1 cellular context compared by ENCODE assay signal in the genomic region with DNA sequence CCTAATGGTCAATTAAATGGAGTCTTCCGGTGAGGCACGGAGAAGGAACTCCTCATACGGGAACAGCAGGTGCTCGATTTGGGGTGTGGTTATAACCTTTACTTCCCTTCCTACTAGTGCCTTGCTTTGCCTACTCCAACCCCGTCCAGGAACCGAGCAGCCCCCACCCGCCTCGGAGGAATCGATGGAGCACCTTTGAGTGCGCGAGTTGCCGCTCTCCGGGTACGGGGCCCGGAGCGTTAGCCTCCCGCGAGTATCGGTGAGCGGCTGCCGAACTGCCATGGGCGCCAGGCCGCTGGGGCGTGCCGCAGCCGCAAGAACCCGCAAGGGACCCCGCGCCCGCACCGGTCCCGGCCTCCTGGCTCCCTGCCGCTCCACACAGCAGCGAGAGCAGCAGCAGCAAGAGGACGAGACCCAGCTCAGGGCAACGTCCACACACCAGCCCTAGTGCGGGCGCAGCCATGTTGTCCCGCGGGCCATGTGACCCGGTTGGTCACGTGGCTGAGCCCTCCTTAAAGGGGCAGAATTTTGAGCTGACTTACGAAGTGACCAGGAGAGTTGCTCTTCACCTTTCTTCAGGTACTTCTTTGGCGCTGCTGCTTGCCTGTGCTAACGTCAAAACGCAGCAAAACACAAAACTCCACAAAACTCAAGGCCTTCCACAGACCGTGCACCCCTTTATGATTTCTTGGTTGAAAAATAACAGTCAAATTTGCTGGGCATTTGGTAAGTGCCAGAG.
TF ChIP-seq lines count a peak whose summit lies in the region.

Gene SUMF1 (minus strand): TSS at position 487 of the 739 bp plus-strand sequence. CDS start 24 bp downstream, at position 463.

TF ChIP-seq in HepG2, 621 proteins besides CTCF, POLR2A, EP300 and RAD21 (continued from another document and continues in another):
- TF ChIP-seq, protein P1, sequence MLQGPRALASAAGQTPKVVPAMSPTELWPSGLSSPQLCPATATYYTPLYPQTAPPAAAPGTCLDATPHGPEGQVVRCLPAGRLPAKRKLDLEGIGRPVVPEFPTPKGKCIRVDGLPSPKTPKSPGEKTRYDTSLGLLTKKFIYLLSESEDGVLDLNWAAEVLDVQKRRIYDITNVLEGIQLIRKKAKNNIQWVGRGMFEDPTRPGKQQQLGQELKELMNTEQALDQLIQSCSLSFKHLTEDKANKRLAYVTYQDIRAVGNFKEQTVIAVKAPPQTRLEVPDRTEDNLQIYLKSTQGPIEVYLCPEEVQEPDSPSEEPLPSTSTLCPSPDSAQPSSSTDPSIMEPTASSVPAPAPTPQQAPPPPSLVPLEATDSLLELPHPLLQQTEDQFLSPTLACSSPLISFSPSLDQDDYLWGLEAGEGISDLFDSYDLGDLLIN (CRISPR knock-in tag; IDR thresholded peaks at IDR 0.05; ENCODE audit: borderline replicate concordance), result no peak
- TF ChIP-seq PCBP2 (optimal IDR thresholded peaks at IDR 0.05; ENCODE audit: low read depth, low read length, poor library complexity, severe bottlenecking) (no peak), ELF4 (CRISPR knock-in tag; IDR thresholded peaks at IDR 0.05; ENCODE audit: borderline replicate concordance) (no peak; the same call in 1 of the 2 replicates), ZNF747 (CRISPR knock-in tag; IDR thresholded peaks at IDR 0.05; ENCODE audit: borderline replicate concordance) (peak; percentile 87; the same call in 1 of the 2 replicates), GMEB2 (CRISPR knock-in tag; IDR thresholded peaks at IDR 0.05; ENCODE audit: low read depth) (no peak), FOXA1 (IDR thresholded peaks at IDR 0.05) (no peak), FOXA1 (CRISPR knock-in tag; IDR thresholded peaks at IDR 0.05) (peak; percentile 41), STAT5B (CRISPR knock-in tag; IDR thresholded peaks at IDR 0.05) (peak; percentile 89; the same call in 1 of the 2 replicates), ZNF670 (CRISPR knock-in tag; IDR thresholded peaks at IDR 0.05; ENCODE audit: borderline replicate concordance) (peak; percentile 77; the same call in 1 of the 2 replicates), ARNTL (CRISPR knock-in tag; IDR thresholded peaks at IDR 0.05) (peak; percentile 96), NCOA2 (CRISPR knock-in tag; IDR thresholded peaks at IDR 0.05) (peak; percentile 38; the same call in 1 of the 2 replicates), NAIF1 (CRISPR knock-in tag; IDR thresholded peaks at IDR 0.05; ENCODE audit: borderline replicate concordance) (peak; percentile 78; the same call in 1 of the 2 replicates), TRIM22 (IDR thresholded peaks at IDR 0.05) (no peak), ZFP1 (CRISPR knock-in tag; IDR thresholded peaks at IDR 0.05) (no peak; the same call in 1 of the 2 replicates), GABPA (IDR thresholded peaks at IDR 0.05; ENCODE audit: low read depth, low read length) (no peak), GABPA (CRISPR knock-in tag; IDR thresholded peaks at IDR 0.05; ENCODE audit: low read depth) (no peak), FOSL1 (CRISPR knock-in tag; IDR thresholded peaks at IDR 0.05; ENCODE audit: borderline replicate concordance) (no peak), NFRKB (IDR thresholded peaks at IDR 0.05) (no peak; the same call in 1 of the 2 replicates), RNF2 (conservative IDR thresholded peaks at IDR 0.05; ENCODE audit: low read depth) (0 out of 2 replicates have a peak, but pooled peaks have one; percentile 76), ZBTB3 (CRISPR knock-in tag; IDR thresholded peaks at IDR 0.05; ENCODE audit: borderline replicate concordance, low read depth) (peak; percentile 93; the same call in 1 of the 2 replicates), ZMYM4 (CRISPR knock-in tag; IDR thresholded peaks at IDR 0.05) (peak; percentile 92), PRMT3 (CRISPR knock-in tag; IDR thresholded peaks at IDR 0.05; ENCODE audit: borderline replicate concordance, low read depth) (no peak), ZBTB8A (CRISPR knock-in tag; IDR thresholded peaks at IDR 0.05; ENCODE audit: borderline replicate concordance, low read depth) (no peak; the same call in 1 of the 2 replicates), ZBTB38 (CRISPR knock-in tag; IDR thresholded peaks at IDR 0.05) (peak; percentile 69; the same call in 1 of the 2 replicates), SMAD3 (CRISPR knock-in tag; IDR thresholded peaks at IDR 0.05) (peak; percentile 66; the same call in 1 of the 2 replicates), DNMT1 (CRISPR knock-in tag; IDR thresholded peaks at IDR 0.05) (peak; percentile 85), XRCC5 (optimal IDR thresholded peaks at IDR 0.05; ENCODE audit: low read length) (no peak), GATAD2A (CRISPR knock-in tag; IDR thresholded peaks at IDR 0.05) (peak; percentile 71), TCF12 (IDR thresholded peaks at IDR 0.05) (no peak), TCF12 (CRISPR knock-in tag; IDR thresholded peaks at IDR 0.05) (no peak), ZNF761 (CRISPR knock-in tag; conservative IDR thresholded peaks at IDR 0.05) (peak; percentile 88; the same call in 1 of the 2 replicates), JARID2 (CRISPR knock-in tag; IDR thresholded peaks at IDR 0.05; ENCODE audit: insufficient replicate concordance) (peak; percentile 92), NCOR1 (IDR thresholded peaks at IDR 0.05; ENCODE audit: borderline replicate concordance, low read length) (no peak; the same call in 1 of the 2 replicates), TBX3 (IDR thresholded peaks at IDR 0.05; ENCODE audit: borderline replicate concordance) (no peak), NFKBIZ (CRISPR knock-in tag; IDR thresholded peaks at IDR 0.05) (peak; percentile 77; the same call in 1 of the 2 replicates), HMG20A (CRISPR knock-in tag; IDR thresholded peaks at IDR 0.05; ENCODE audit: borderline replicate concordance) (no peak), ZSCAN20 (CRISPR knock-in tag; IDR thresholded peaks at IDR 0.05; ENCODE audit: borderline replicate concordance) (peak; percentile 88), TSC22D2 (CRISPR knock-in tag; IDR thresholded peaks at IDR 0.05; ENCODE audit: borderline replicate concordance) (peak; percentile 56; the same call in 1 of the 2 replicates), MAX (IDR thresholded peaks at IDR 0.05) (peak; percentile 98), ZSCAN12 (CRISPR knock-in tag; IDR thresholded peaks at IDR 0.05) (no peak), HHEX (CRISPR knock-in tag; IDR thresholded peaks at IDR 0.05) (no peak), SOX6 (IDR thresholded peaks at IDR 0.05) (no peak), SOX6 (CRISPR knock-in tag; IDR thresholded peaks at IDR 0.05) (peak; percentile 67), RFXANK (CRISPR knock-in tag; IDR thresholded peaks at IDR 0.05) (no peak), ZNF83 (CRISPR knock-in tag; IDR thresholded peaks at IDR 0.05; ENCODE audit: borderline replicate concordance) (no peak), EED (CRISPR knock-in tag; IDR thresholded peaks at IDR 0.05) (peak; percentile 76; the same call in 1 of the 2 replicates), SMYD3 (CRISPR knock-in tag; IDR thresholded peaks at IDR 0.05) (0 out of 2 replicates have a peak, but pooled peaks have one; percentile 71), ARID2 (CRISPR knock-in tag; IDR thresholded peaks at IDR 0.05; ENCODE audit: borderline replicate concordance) (peak; percentile 77; the same call in 1 of the 2 replicates), ZNF484 (CRISPR knock-in tag; IDR thresholded peaks at IDR 0.05; ENCODE audit: borderline replicate concordance, low read depth) (no peak), ZNF777 (CRISPR knock-in tag; IDR thresholded peaks at IDR 0.05) (peak; percentile 65; the same call in 1 of the 2 replicates), MXI1 (IDR thresholded peaks at IDR 0.05; ENCODE audit: borderline replicate concordance, low read depth, low read length) (peak; percentile 82; the same call in 2 of the 3 replicates), PAX8 (CRISPR knock-in tag; IDR thresholded peaks at IDR 0.05; ENCODE audit: borderline replicate concordance) (peak; percentile 43; the same call in 1 of the 2 replicates)
- TF ChIP-seq, protein P2, sequence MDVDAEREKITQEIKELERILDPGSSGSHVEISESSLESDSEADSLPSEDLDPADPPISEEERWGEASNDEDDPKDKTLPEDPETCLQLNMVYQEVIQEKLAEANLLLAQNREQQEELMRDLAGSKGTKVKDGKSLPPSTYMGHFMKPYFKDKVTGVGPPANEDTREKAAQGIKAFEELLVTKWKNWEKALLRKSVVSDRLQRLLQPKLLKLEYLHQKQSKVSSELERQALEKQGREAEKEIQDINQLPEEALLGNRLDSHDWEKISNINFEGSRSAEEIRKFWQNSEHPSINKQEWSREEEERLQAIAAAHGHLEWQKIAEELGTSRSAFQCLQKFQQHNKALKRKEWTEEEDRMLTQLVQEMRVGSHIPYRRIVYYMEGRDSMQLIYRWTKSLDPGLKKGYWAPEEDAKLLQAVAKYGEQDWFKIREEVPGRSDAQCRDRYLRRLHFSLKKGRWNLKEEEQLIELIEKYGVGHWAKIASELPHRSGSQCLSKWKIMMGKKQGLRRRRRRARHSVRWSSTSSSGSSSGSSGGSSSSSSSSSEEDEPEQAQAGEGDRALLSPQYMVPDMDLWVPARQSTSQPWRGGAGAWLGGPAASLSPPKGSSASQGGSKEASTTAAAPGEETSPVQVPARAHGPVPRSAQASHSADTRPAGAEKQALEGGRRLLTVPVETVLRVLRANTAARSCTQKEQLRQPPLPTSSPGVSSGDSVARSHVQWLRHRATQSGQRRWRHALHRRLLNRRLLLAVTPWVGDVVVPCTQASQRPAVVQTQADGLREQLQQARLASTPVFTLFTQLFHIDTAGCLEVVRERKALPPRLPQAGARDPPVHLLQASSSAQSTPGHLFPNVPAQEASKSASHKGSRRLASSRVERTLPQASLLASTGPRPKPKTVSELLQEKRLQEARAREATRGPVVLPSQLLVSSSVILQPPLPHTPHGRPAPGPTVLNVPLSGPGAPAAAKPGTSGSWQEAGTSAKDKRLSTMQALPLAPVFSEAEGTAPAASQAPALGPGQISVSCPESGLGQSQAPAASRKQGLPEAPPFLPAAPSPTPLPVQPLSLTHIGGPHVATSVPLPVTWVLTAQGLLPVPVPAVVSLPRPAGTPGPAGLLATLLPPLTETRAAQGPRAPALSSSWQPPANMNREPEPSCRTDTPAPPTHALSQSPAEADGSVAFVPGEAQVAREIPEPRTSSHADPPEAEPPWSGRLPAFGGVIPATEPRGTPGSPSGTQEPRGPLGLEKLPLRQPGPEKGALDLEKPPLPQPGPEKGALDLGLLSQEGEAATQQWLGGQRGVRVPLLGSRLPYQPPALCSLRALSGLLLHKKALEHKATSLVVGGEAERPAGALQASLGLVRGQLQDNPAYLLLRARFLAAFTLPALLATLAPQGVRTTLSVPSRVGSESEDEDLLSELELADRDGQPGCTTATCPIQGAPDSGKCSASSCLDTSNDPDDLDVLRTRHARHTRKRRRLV (CRISPR knock-in tag; IDR thresholded peaks at IDR 0.05), result no peak
- TF ChIP-seq, protein P3, sequence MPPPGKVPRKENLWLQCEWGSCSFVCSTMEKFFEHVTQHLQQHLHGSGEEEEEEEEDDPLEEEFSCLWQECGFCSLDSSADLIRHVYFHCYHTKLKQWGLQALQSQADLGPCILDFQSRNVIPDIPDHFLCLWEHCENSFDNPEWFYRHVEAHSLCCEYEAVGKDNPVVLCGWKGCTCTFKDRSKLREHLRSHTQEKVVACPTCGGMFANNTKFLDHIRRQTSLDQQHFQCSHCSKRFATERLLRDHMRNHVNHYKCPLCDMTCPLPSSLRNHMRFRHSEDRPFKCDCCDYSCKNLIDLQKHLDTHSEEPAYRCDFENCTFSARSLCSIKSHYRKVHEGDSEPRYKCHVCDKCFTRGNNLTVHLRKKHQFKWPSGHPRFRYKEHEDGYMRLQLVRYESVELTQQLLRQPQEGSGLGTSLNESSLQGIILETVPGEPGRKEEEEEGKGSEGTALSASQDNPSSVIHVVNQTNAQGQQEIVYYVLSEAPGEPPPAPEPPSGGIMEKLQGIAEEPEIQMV (CRISPR knock-in tag; IDR thresholded peaks at IDR 0.05; ENCODE audit: low read depth), result peak; percentile 83; the same call in 1 of the 2 replicates
- TF ChIP-seq, protein P4, sequence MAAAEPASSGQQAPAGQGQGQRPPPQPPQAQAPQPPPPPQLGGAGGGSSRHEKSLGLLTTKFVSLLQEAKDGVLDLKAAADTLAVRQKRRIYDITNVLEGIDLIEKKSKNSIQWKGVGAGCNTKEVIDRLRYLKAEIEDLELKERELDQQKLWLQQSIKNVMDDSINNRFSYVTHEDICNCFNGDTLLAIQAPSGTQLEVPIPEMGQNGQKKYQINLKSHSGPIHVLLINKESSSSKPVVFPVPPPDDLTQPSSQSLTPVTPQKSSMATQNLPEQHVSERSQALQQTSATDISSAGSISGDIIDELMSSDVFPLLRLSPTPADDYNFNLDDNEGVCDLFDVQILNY (CRISPR knock-in tag; conservative IDR thresholded peaks at IDR 0.05), result no peak
- TF ChIP-seq, protein P5, sequence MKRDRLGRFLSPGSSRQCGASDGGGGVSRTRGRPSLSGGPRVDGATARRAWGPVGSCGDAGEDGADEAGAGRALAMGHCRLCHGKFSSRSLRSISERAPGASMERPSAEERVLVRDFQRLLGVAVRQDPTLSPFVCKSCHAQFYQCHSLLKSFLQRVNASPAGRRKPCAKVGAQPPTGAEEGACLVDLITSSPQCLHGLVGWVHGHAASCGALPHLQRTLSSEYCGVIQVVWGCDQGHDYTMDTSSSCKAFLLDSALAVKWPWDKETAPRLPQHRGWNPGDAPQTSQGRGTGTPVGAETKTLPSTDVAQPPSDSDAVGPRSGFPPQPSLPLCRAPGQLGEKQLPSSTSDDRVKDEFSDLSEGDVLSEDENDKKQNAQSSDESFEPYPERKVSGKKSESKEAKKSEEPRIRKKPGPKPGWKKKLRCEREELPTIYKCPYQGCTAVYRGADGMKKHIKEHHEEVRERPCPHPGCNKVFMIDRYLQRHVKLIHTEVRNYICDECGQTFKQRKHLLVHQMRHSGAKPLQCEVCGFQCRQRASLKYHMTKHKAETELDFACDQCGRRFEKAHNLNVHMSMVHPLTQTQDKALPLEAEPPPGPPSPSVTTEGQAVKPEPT (CRISPR knock-in tag; IDR thresholded peaks at IDR 0.05; ENCODE audit: low read depth), result peak; percentile 68; the same call in 1 of the 2 replicates
